10 cellular contexts compared by ENCODE assay signal in the genomic region with DNA sequence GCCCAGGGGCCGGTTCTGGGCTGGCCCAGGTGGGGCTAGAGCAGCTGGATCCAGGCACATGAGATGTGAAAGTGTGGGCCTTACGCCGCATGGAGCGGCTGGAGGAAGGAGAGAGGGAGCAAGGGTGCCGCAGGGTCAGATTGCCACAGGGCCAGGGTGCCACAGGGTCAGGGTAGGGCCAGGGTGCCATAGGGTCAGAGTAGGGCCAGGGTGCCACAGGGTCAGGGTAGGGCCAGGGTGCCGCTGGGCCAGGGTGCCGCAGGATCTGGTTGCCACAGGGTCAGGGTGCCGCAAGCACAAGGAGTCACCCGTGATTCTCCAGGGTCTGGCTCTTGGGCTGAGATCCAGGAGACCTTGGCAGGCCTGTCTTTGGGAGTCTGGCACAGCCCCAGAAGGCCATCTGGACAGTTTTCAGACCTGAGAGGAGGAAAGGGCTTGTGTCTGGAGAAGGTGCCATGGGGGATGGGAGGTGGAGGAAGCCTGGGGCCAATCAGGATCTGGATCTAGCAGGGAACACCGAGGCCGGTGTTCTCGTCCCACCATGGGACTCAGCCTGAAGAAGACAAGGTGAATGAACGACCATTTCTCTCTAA. TPM values are rescaled to one million over a fixed set of nuclear protein-coding genes. Genes with fewer than 3 reads are reported as not detected.
DNase-seq lines count a peak whose midpoint lies in the region; ATAC-seq and TF ChIP-seq lines count a peak whose summit lies in the region.
"Had no signal": no experiment of that assay in that cellular context is flagged by ENCODE, and none has a peak within 500 bp of the region (broad histone marks: within the 10 kb centered on the region; RNA-seq: fewer than 3 reads in every experiment).

No MANE protein-coding gene starts in this region.

- peaks cover 4% of the 10 kb centered on the region for H3K4me1 Mint-ChIP-seq in neural crest cell

- no peak overlapping the region for H3K23ac ChIP-seq in IMR-90 (ENCODE audit: low read depth, low read length)

- H2AFZ ChIP-seq in IMR-90 (replicated peaks; ENCODE audit: low read length, poor library complexity) = peak overlapping the region; percentile 49

- no peak overlapping the region for H4K8ac ChIP-seq in IMR-90 (ENCODE audit: low read depth in 2 of 2, low read length in 2 of 2)

- H3K4me1 ChIP-seq in IMR-90 (ENCODE audit: control insufficient read depth, insufficient read depth, low read length) = peaks cover 6% of the 10 kb centered on the region; the same call in 1 of the 2 replicates
- H3K4me1 ChIP-seq in esophagus squamous epithelium = peaks cover 25 to 76% (median 27%) of the 10 kb centered on the region in 3 donors
- H3K4me1 ChIP-seq: SJCRH30 had no signal

- H2AK5ac ChIP-seq in IMR-90 (ENCODE audit: low read depth, low read length) = no peak overlapping the region

- POLR2A ChIA-PET in IMR-90 (lab: Charles Lee; ENCODE audit: unreplicated experiment) = no interaction called here

- H3K4me3 ChIP-seq in IMR-90 (ENCODE audit: insufficient read depth, low read depth, low read length) (no peak overlapping the region), esophagus squamous epithelium (no peak overlapping the region)
- H3K4me3 ChIP-seq: SJCRH30 had no signal

- H3K9me3 Mint-ChIP-seq in neural crest cell = no peaks in the 10 kb centered on the region

- ATAC-seq in IMR-90 (ENCODE audit: low read depth) (peak; percentile 12; the same call in 1 of the 2 replicates), GM21576 (IDR thresholded peaks at IDR 0.05; ENCODE audit: unreplicated experiment) (no peak), GM21737 (IDR thresholded peaks at IDR 0.05; ENCODE audit: unreplicated experiment) (no peak), GM18873 (IDR thresholded peaks at IDR 0.05; ENCODE audit: low FRiP score, unreplicated experiment) (no peak)

- H2BK120ac ChIP-seq in IMR-90 (ENCODE audit: low read depth, low read length) = no peak overlapping the region

- no peak for TF ChIP-seq RAD21 in IMR-90 (IDR thresholded peaks at IDR 0.05; ENCODE audit: low read length)

- CTCF ChIA-PET in IMR-90 (lab: Yijun Ruan, JAX) = no interaction called here

- H4K20me1 ChIP-seq in IMR-90 (ENCODE audit: insufficient read depth, low read length) = peaks cover 87% of the 10 kb centered on the region

- no peaks in the 10 kb centered on the region for H3K27me3 Mint-ChIP-seq in neural crest cell (ENCODE audit: low read depth)

- H4K91ac ChIP-seq in IMR-90 (ENCODE audit: insufficient read depth, low read depth, low read length) = no peak overlapping the region

- no peak overlapping the region for H3K14ac ChIP-seq in IMR-90 (replicated peaks; ENCODE audit: low read depth, low read length)

- intact Hi-C loops in IMR-90 (cut with micrococcal nuclease) (no loop called here), esophagus squamous epithelium (cut with DNase I) (no loop called here)

- H3K4ac ChIP-seq in IMR-90 (ENCODE audit: low read depth, low read length) = no peak overlapping the region

- no TSS peak for BruUV-seq in IMR-90 (replicated peaks; lab: Mats Ljungman, UMichigan)

- in situ Hi-C loops in IMR-90 (cut with MboI; ENCODE audit: low sequenced_read_pairs) = no loop called here

- H3K4me2 ChIP-seq in IMR-90 (ENCODE audit: low read depth, low read length) = no peak overlapping the region

- H3K9ac ChIP-seq in IMR-90 (ENCODE audit: low read depth, low read length) = no peak overlapping the region

- H2AK9ac ChIP-seq in IMR-90 (replicated peaks; ENCODE audit: low read depth, low read length, poor library complexity) = no peak overlapping the region

- peaks cover 30% of the 10 kb centered on the region for H3K9me1 ChIP-seq in IMR-90 (ENCODE audit: insufficient read depth, low read length)

- TF ChIP-seq CTCF in IMR-90 (conservative IDR thresholded peaks at IDR 0.05; ENCODE audit: low read depth, low read length) (no peak), esophagus squamous epithelium (IDR thresholded peaks at IDR 0.05) (no peak), neural crest cell (conservative IDR thresholded peaks at IDR 0.05) (no peak)

- H2BK20ac ChIP-seq in IMR-90 (ENCODE audit: low read depth, low read length) = no peak overlapping the region

- no peak for TF ChIP-seq POLR2A in IMR-90 (IDR thresholded peaks at IDR 0.05; ENCODE audit: low read depth, low read length)
- no peak for TF ChIP-seq POLR2A in esophagus squamous epithelium (IDR thresholded peaks at IDR 0.05)

- H3K27ac ChIP-seq in IMR-90 (ENCODE audit: insufficient read depth, low read length) (peak overlapping the region; percentile 20; the same call in 1 of the 2 replicates), esophagus squamous epithelium (peak overlapping the region in 3 of 4 donors; percentile 20 to 45 (median 36))
- H3K27ac ChIP-seq: SJCRH30 had no signal

- no peaks in the 10 kb centered on the region for H3K27me3 ChIP-seq in IMR-90 (ENCODE audit: control insufficient read depth, insufficient read depth, low read length)
- H3K27me3 ChIP-seq in esophagus squamous epithelium = no peaks in the 10 kb centered on the region
- H3K27me3 ChIP-seq: SJCRH30 had no signal

- H2BK5ac ChIP-seq in IMR-90 (ENCODE audit: low read depth, low read length, poor library complexity, severe bottlenecking) = no peak overlapping the region

- dilution Hi-C loops in IMR-90 (cut with HindIII; ENCODE audit: low sequenced_read_pairs, unreplicated experiment) = no loop called here

- H3K18ac ChIP-seq in IMR-90 (ENCODE audit: low read depth, low read length) = no peak overlapping the region

- H2BK15ac ChIP-seq in IMR-90 (ENCODE audit: low read depth, low read length) = no peak overlapping the region

- 78% methylated on average over 6 of the region's 13 CpGs; no CpG with 5 or more reads in 1 of the 2 experiments for WGBS in IMR-90 (ENCODE audit: extremely low coverage in 2 of 2, insufficient read length in 1 of 2), 2 experiments
- 58 to 86% methylated on average over 4 to 10 of the region's 13 CpGs for WGBS in esophagus squamous epithelium, 2 donors

- peak; percentile 12 for DNase-seq in AG20443 (ENCODE audit: low spot score)
- DNase-seq in IMR-90 = no peak
- DNase-seq in esophagus squamous epithelium (lab: John Stamatoyannopoulos, UW) = no peak
- DNase-seq in neural crest cell (ENCODE audit: low read depth, low spot score) = no peak
- DNase-seq in GF-D8 (lab: John Stamatoyannopoulos, UW) = no peak
- DNase-seq: SJCRH30 had no signal

- H3K79me1 ChIP-seq in IMR-90 (ENCODE audit: low read depth in 1 of 2, low read length in 2 of 2) = peaks cover 70 to 95% of the 10 kb centered on the region in 2 experiments

- no peak overlapping the region for H3K56ac ChIP-seq in IMR-90 (ENCODE audit: extremely low read depth, insufficient read depth, low read length)

- H3K4me3 Mint-ChIP-seq in neural crest cell = no peak overlapping the region

- H4K5ac ChIP-seq in IMR-90 (ENCODE audit: low read depth, low read length) = no peak overlapping the region

- peaks cover 5% of the 10 kb centered on the region for H3K36me3 Mint-ChIP-seq in neural crest cell (ENCODE audit: low read depth)

- H3K36me3 ChIP-seq in IMR-90 (ENCODE audit: control insufficient read depth, insufficient read depth, low read length) (peaks cover 82% of the 10 kb centered on the region), esophagus squamous epithelium (peaks cover 29 to 91% (median 35%) of the 10 kb centered on the region in 3 donors)

- H3K9me3 ChIP-seq in IMR-90 (ENCODE audit: control insufficient read depth, insufficient read depth, low read length) = no peaks in the 10 kb centered on the region
- H3K9me3 ChIP-seq in esophagus squamous epithelium = no peaks in the 10 kb centered on the region
- H3K9me3 ChIP-seq: SJCRH30 had no signal

- peak overlapping the region; percentile 62 for H3K27ac Mint-ChIP-seq in neural crest cell (ENCODE audit: unreplicated experiment)

TF ChIP-seq in IMR-90, 13 proteins besides CTCF, POLR2A, EP300 and RAD21 (continues in another document):
- TF ChIP-seq CHD1 (IDR thresholded peaks at IDR 0.05; ENCODE audit: low read depth, low read length) = no peak
- TF ChIP-seq RCOR1 (IDR thresholded peaks at IDR 0.05; ENCODE audit: insufficient replicate concordance, low read length) = no peak
- no peak for TF ChIP-seq SMC3 (IDR thresholded peaks at IDR 0.05; ENCODE audit: low read depth, low read length)
- no peak for TF ChIP-seq ELK1 (IDR thresholded peaks at IDR 0.05; ENCODE audit: borderline replicate concordance, low read depth, low read length)
- no peak for TF ChIP-seq CEBPB (IDR thresholded peaks at IDR 0.05; ENCODE audit: low read depth, low read length)
- TF ChIP-seq FOS (IDR thresholded peaks at IDR 0.05; ENCODE audit: low read depth, low read length) = no peak
- TF ChIP-seq MXI1 (IDR thresholded peaks at IDR 0.05; ENCODE audit: borderline replicate concordance, low read depth, low read length) = no peak
- TF ChIP-seq BHLHE40 (IDR thresholded peaks at IDR 0.05; ENCODE audit: low read depth, low read length) = no peak
- TF ChIP-seq MAFK (IDR thresholded peaks at IDR 0.05; ENCODE audit: low read depth, low read length) = no peak

RNA-seq across cellular contexts. Expression of gene LASP1, which starts 42.5 kb away (rescaled TPM):
- total RNA-seq in IMR-90 (2012; rRNA removed) = 79.8 and 113 TPM in 2 replicates
- polyA plus RNA-seq in IMR-90 (2012; rRNA removed) = 262 and 304 TPM in 2 replicates
- polyA plus RNA-seq in IMR-90 (2012; cell fraction: cytosol; rRNA removed) = 126 and 206 TPM in 2 replicates
- 161 and 251 TPM in 2 replicates for polyA plus RNA-seq in IMR-90 (2012; cell fraction: nucleus; rRNA removed; ENCODE audit: low replicate concordance)
- 10 to 100 TPM; 44.3 to 66.0 (median 51.9) TPM for total RNA-seq in esophagus squamous epithelium
- total RNA-seq in neural crest cell = 87.4 and 94.3 TPM in 2 replicates

RNA-seq across cellular contexts. Expression of gene FBXO47, which starts 54.9 kb away (rescaled TPM):
- under 0.01 TPM in 1 of 2 replicates, not detected in the other for total RNA-seq in IMR-90 (2012; rRNA removed)
- polyA plus RNA-seq in IMR-90 (2012; rRNA removed) = not detected in 2 replicates
- polyA plus RNA-seq in IMR-90 (2012; cell fraction: cytosol; rRNA removed) = not detected in 2 replicates
- polyA plus RNA-seq in IMR-90 (2012; cell fraction: nucleus; rRNA removed; ENCODE audit: low replicate concordance) = not detected in 2 replicates
- not detected for total RNA-seq in esophagus squamous epithelium
- total RNA-seq in neural crest cell = not detected in 2 replicates
- total RNA-seq: SJCRH30 had no signal
- polyA plus RNA-seq: esophagus had no signal

RNA-seq across cellular contexts. Expression of gene RPL23, which starts 58.8 kb away (rescaled TPM):
- total RNA-seq in IMR-90 (2012; rRNA removed) (1,170 and 2,401 TPM in 2 replicates), esophagus squamous epithelium (1,000 to 10,000 TPM in 3 of 4 donors, 100 to 1,000 TPM in 1; 998 to 2,109 (median 1,205) TPM), neural crest cell (1,802 and 1,851 TPM in 2 replicates)
- polyA plus RNA-seq in IMR-90 (2012; rRNA removed) = 1,882 and 2,308 TPM in 2 replicates
- 437 and 806 TPM in 2 replicates for polyA plus RNA-seq in IMR-90 (2012; cell fraction: cytosol; rRNA removed)
- 76.8 and 944 TPM in 2 replicates for polyA plus RNA-seq in IMR-90 (2012; cell fraction: nucleus; rRNA removed; ENCODE audit: low replicate concordance)
